8 cellular contexts compared by ENCODE assay signal in genomic region chr20:51700809-51701285, GRCh38.
A peak's percentile ranks its signal among the peaks of the same experiment; 100 is the strongest.
DNase-seq lines count a peak whose midpoint lies in the region; ATAC-seq lines count a peak whose summit lies in the region.

No MANE protein-coding gene starts in this region.

- no peak overlapping the region for H3K9ac ChIP-seq in Karpas-422 (ENCODE audit: low read length)

- no peaks in the 10 kb centered on the region for H3K79me2 ChIP-seq in Karpas-422 (ENCODE audit: low read length)

- H2AFZ ChIP-seq in Karpas-422 (ENCODE audit: low read length) = no peak overlapping the region

- H3K4me2 ChIP-seq in Karpas-422 (ENCODE audit: low read depth, low read length, poor library complexity, severe bottlenecking) = no peak overlapping the region

- peak; percentile 54 for DNase-seq in DMS53 (lab: John Stamatoyannopoulos, UW)
- no peak for DNase-seq in DMS53 treated with DMSO at 0.1 percent for 48 hours (lab: John Stamatoyannopoulos, UW; ENCODE audit: unreplicated experiment)
- DNase-seq in Karpas-422 = peak; percentile 74
- peak; percentile 53 for DNase-seq in amniotic epithelial cell (ENCODE audit: low read depth)
- DNase-seq in kidney glomerular epithelial cell (lab: John Stamatoyannopoulos, UW) = peak; percentile 47
- DNase-seq in stimulated activated naive CD4-positive, alpha-beta T cell treated with Interleukin-2 at 50 U/mL for 16 hours (lab: John Stamatoyannopoulos, UW) = no peak

- H3K9me2 ChIP-seq in Karpas-422 (replicated peaks; ENCODE audit: insufficient read depth, low read length) = no peaks in the 10 kb centered on the region

- no peaks in the 10 kb centered on the region for H3K27me3 ChIP-seq in Karpas-422 (ENCODE audit: low read length)

- no peaks in the 10 kb centered on the region for H3K4me1 ChIP-seq in Karpas-422 (ENCODE audit: low read length)

- no peaks in the 10 kb centered on the region for H3K9me3 ChIP-seq in Karpas-422 (ENCODE audit: low read length)

- no peaks in the 10 kb centered on the region for H3K36me3 ChIP-seq in Karpas-422 (ENCODE audit: insufficient read depth, low read length)

- ATAC-seq in GM18858 (IDR thresholded peaks at IDR 0.05; ENCODE audit: unreplicated experiment) (no peak), HG03135 (IDR thresholded peaks at IDR 0.05; ENCODE audit: unreplicated experiment) (no peak)

- no peak overlapping the region for H3K27ac ChIP-seq in Karpas-422 (ENCODE audit: low read length)

- no peak overlapping the region for H3K4me3 ChIP-seq in Karpas-422 (ENCODE audit: low read length)

- H4K20me1 ChIP-seq in Karpas-422 (ENCODE audit: insufficient read depth, low read depth, low read length) = no peaks in the 10 kb centered on the region

Comparison
In these comparisons a context has a peak if more than half of its experiments do, and no peak if none do; other contexts are left out.
1. DNase-seq: peak in DMS53 (single experiment), Karpas-422 (single experiment), amniotic epithelial cell (single experiment) and kidney glomerular epithelial cell (single experiment); none in DMS53 treated with DMSO at 0.1 percent for 48 hours (single experiment) and stimulated activated naive CD4-positive, alpha-beta T cell treated with Interleukin-2 at 50 U/mL for 16 hours (single experiment).